ENCODE assay signal across 25 cellular contexts in the genomic region with DNA sequence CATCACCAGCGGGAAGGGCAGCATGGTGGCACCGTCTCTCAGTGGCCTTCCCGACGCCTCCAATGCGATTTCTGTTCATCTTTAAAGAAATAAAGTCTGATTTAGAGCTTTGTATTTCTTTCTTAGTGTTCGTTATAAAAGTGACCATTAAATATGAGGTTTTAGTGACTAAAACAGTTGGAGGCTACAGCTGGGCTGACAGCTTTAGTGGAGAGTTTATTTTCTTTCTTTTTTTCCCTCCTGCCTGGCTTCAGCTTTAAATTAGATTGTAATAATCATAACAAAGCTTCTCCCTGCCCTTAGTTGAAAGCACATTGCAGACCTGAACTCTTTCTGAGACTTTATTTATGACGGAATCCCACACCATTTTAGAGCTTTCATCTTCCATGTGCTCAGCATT.
DNase-seq lines count a peak whose midpoint lies in the region; ATAC-seq and TF ChIP-seq lines count a peak whose summit lies in the region.
"Had no signal": no experiment of that assay in that cellular context is flagged by ENCODE, and none has a peak within 500 bp of the region (broad histone marks: within the 10 kb centered on the region; RNA-seq: fewer than 3 reads in every experiment).

No MANE protein-coding gene starts in this region.

- H3K36me3 ChIP-seq in ACC112 (ENCODE audit: insufficient read depth, low read length) (no peaks in the 10 kb centered on the region), SJSA1 (no peaks in the 10 kb centered on the region), gastrocnemius medialis (no peaks in the 10 kb centered on the region)
- H3K36me3 ChIP-seq: upper lobe of left lung had no signal

- H3K4me1 ChIP-seq in ACC112 (ENCODE audit: control insufficient read depth, insufficient read depth, low read length, unreplicated experiment) (peaks cover 50% of the 10 kb centered on the region), SJSA1 (replicated peaks) (peaks cover 61% of the 10 kb centered on the region), gastrocnemius medialis (peaks cover 32 to 46% of the 10 kb centered on the region in 2 donors)
- H3K4me1 ChIP-seq: parathyroid adenoma had no signal

- H3K27me3 Mint-ChIP-seq in stimulated activated naive B cell treated with anti-CD40 and anti-IgM and Interleukin-4, amounts not matched to agents 10 μg/mL and 1 μg/mL and 100 μg/mL, for 72 hours = no peaks in the 10 kb centered on the region
- H3K27me3 Mint-ChIP-seq: activated CD4-positive, alpha-beta T cell treated with anti-CD3 and anti-CD28 coated beads for 36 hours; activated CD8-positive, alpha-beta memory T cell treated with anti-CD3 and anti-CD28 coated beads, Interleukin-2, amount 10 ng/mL, durations not matched to agents 7 days and 5 days; activated naive CD8-positive, alpha-beta T cell treated with anti-CD3 and anti-CD28 coated beads for 36 hours; brain; stimulated activated naive CD8-positive, alpha-beta T cell treated with anti-CD3 and anti-CD28 coated beads, Interleukin-15, Interleukin-2, amounts not matched to agents 100 ng/mL and 50 ng/mL, for 24 hours had no signal

- no peak overlapping the region for H2AFZ ChIP-seq in ACC112 (ENCODE audit: low read length, unreplicated experiment)
- H2AFZ ChIP-seq: parathyroid adenoma had no signal

- H3K9me3 ChIP-seq in SJSA1 (replicated peaks) (no peaks in the 10 kb centered on the region), gastrocnemius medialis (no peaks in the 10 kb centered on the region)
- H3K9me3 ChIP-seq: upper lobe of left lung had no signal

- no peak overlapping the region for H3K4me3 Mint-ChIP-seq in stimulated activated naive B cell treated with anti-CD40 and anti-IgM and Interleukin-4, amounts not matched to agents 10 μg/mL and 1 μg/mL and 100 μg/mL, for 72 hours
- H3K4me3 Mint-ChIP-seq: activated CD4-positive, alpha-beta T cell treated with anti-CD3 and anti-CD28 coated beads for 36 hours; activated CD8-positive, alpha-beta memory T cell treated with anti-CD3 and anti-CD28 coated beads, Interleukin-2, amount 10 ng/mL, durations not matched to agents 7 days and 5 days; activated naive CD8-positive, alpha-beta T cell treated with anti-CD3 and anti-CD28 coated beads for 36 hours; brain; naive thymus-derived CD4-positive, alpha-beta T cell; stimulated activated naive CD8-positive, alpha-beta T cell treated with anti-CD3 and anti-CD28 coated beads, Interleukin-15, Interleukin-2, amounts not matched to agents 100 ng/mL and 50 ng/mL, for 24 hours had no signal

- ATAC-seq in gastrocnemius medialis = no peak
- no peak for ATAC-seq in stimulated activated naive B cell treated with anti-CD40 and anti-IgM and Interleukin-4, amounts not matched to agents 10 μg/mL and 1 μg/mL and 100 μg/mL, for 72 hours (replicated peaks)
- ATAC-seq: activated CD4-positive, alpha-beta T cell treated with anti-CD3 and anti-CD28 coated beads for 36 hours; activated CD8-positive, alpha-beta memory T cell treated with anti-CD3 and anti-CD28 coated beads, Interleukin-2, amount 10 ng/mL, durations not matched to agents 7 days and 5 days; naive thymus-derived CD4-positive, alpha-beta T cell had no signal

- no peaks in the 10 kb centered on the region for H3K9me3 Mint-ChIP-seq in stimulated activated naive B cell treated with anti-CD40 and anti-IgM and Interleukin-4, amounts not matched to agents 10 μg/mL and 1 μg/mL and 100 μg/mL, for 72 hours
- H3K9me3 Mint-ChIP-seq: activated naive CD8-positive, alpha-beta T cell treated with anti-CD3 and anti-CD28 coated beads for 36 hours; brain; naive thymus-derived CD4-positive, alpha-beta T cell; stimulated activated naive CD8-positive, alpha-beta T cell treated with anti-CD3 and anti-CD28 coated beads, Interleukin-15, Interleukin-2, amounts not matched to agents 100 ng/mL and 50 ng/mL, for 24 hours had no signal

- no peak for TF ChIP-seq CTCF in gastrocnemius medialis (IDR thresholded peaks at IDR 0.05 in 4 of 5, conservative IDR thresholded peaks at IDR 0.05 in 1 of 5)

- H3K4me3 ChIP-seq in ACC112 (ENCODE audit: low read depth, low read length) (no peak overlapping the region), SJSA1 (no peak overlapping the region), gastrocnemius medialis (no peak overlapping the region)
- H3K4me3 ChIP-seq: coronary artery, lung, skin epidermis, upper lobe of left lung had no signal

- DNase-seq in SJSA1 (ENCODE audit: low read depth in 1 of 2, low spot score in 2 of 2) = no peak
- DNase-seq in left kidney (ENCODE audit: low read depth, low spot score) = peak; percentile 42
- DNase-seq in gastrocnemius medialis = no peak
- DNase-seq in stimulated activated naive B cell treated with anti-CD40 and anti-IgM and Interleukin-4, amounts not matched to agents 10 μg/mL and 1 μg/mL and 100 μg/mL, for 72 hours = no peak
- DNase-seq in activated CD4-positive, alpha-beta T cell treated with anti-CD3 and anti-CD28 coated beads, Interleukin-2, amount 50 U/mL, for 4 hours = no peak
- DNase-seq in activated effector memory CD4-positive, alpha-beta T cell treated with Interleukin-2 at 50 U/mL for 16 hours = no peak
- no peak for DNase-seq in AG08396 (ENCODE audit: low spot score)
- DNase-seq: ACHN; activated CD4-positive, alpha-beta T cell treated with anti-CD3 and anti-CD28 coated beads for 36 hours; activated CD8-positive, alpha-beta memory T cell treated with anti-CD3 and anti-CD28 coated beads, Interleukin-2, amount 10 ng/mL, durations not matched to agents 7 days and 5 days; activated naive CD8-positive, alpha-beta T cell treated with anti-CD3 and anti-CD28 coated beads for 36 hours; C1 segment of cervical spinal cord; hypothalamus; naive thymus-derived CD4-positive, alpha-beta T cell; NCI-H1436; NCI-H524 treated with DMSO at 0.1 percent for 48 hours; stimulated activated CD4-positive, alpha-beta T cell treated with anti-CD3 and anti-CD28 coated beads, Interleukin-2, amount 100 ng/mL, for 48 hours; upper lobe of left lung had no signal

- no peaks in the 10 kb centered on the region for H3K79me2 ChIP-seq in ACC112 (ENCODE audit: control insufficient read depth, insufficient read depth, low read length, unreplicated experiment)
- H3K79me2 ChIP-seq: parathyroid adenoma had no signal

- no peaks in the 10 kb centered on the region for H3K27me3 ChIP-seq in ACC112 (ENCODE audit: insufficient read depth, low read length)
- no peaks in the 10 kb centered on the region for H3K27me3 ChIP-seq in SJSA1 (replicated peaks)
- no peaks in the 10 kb centered on the region for H3K27me3 ChIP-seq in gastrocnemius medialis
- H3K27me3 ChIP-seq: upper lobe of left lung had no signal

- in situ Hi-C loops in gastrocnemius medialis (cut with MboI; ENCODE audit: low sequenced_read_pairs in 4 of 4) = no loop called here

- H3K36me3 Mint-ChIP-seq in stimulated activated naive B cell treated with anti-CD40 and anti-IgM and Interleukin-4, amounts not matched to agents 10 μg/mL and 1 μg/mL and 100 μg/mL, for 72 hours = peaks cover 0 to 8% of the 10 kb centered on the region in 2 donors
- H3K36me3 Mint-ChIP-seq: activated CD8-positive, alpha-beta memory T cell treated with anti-CD3 and anti-CD28 coated beads, Interleukin-2, amount 10 ng/mL, durations not matched to agents 7 days and 5 days; activated naive CD8-positive, alpha-beta T cell treated with anti-CD3 and anti-CD28 coated beads for 36 hours; brain had no signal

- no peak overlapping the region for H3K27ac Mint-ChIP-seq in stimulated activated naive B cell treated with anti-CD40 and anti-IgM and Interleukin-4, amounts not matched to agents 10 μg/mL and 1 μg/mL and 100 μg/mL, for 72 hours
- H3K27ac Mint-ChIP-seq: activated CD4-positive, alpha-beta T cell treated with anti-CD3 and anti-CD28 coated beads for 36 hours; activated CD8-positive, alpha-beta memory T cell treated with anti-CD3 and anti-CD28 coated beads, Interleukin-2, amount 10 ng/mL, durations not matched to agents 7 days and 5 days; activated naive CD8-positive, alpha-beta T cell treated with anti-CD3 and anti-CD28 coated beads for 36 hours; naive thymus-derived CD4-positive, alpha-beta T cell; stimulated activated naive CD8-positive, alpha-beta T cell treated with anti-CD3 and anti-CD28 coated beads, Interleukin-15, Interleukin-2, amounts not matched to agents 100 ng/mL and 50 ng/mL, for 24 hours had no signal

- intact Hi-C loops in gastrocnemius medialis (cut with DNase I; ENCODE audit: low total_unique reads) = loop anchor here (5.0 to 10.0 kb wide), 3 partner anchors 170 to 480 kb away; no protein-coding TSS in a partner anchor

- H3K27ac ChIP-seq in ACC112 (ENCODE audit: low read depth, low read length) = peak overlapping the region; percentile 80
- H3K27ac ChIP-seq in SJSA1 = peak overlapping the region; percentile 95
- peak overlapping the region in 3 of 4 donors; percentile 90 to 91 (median 91) for H3K27ac ChIP-seq in gastrocnemius medialis
- H3K27ac ChIP-seq: parathyroid adenoma, upper lobe of left lung had no signal

- peaks cover 2 to 6% of the 10 kb centered on the region in 2 donors for H3K4me1 Mint-ChIP-seq in stimulated activated naive B cell treated with anti-CD40 and anti-IgM and Interleukin-4, amounts not matched to agents 10 μg/mL and 1 μg/mL and 100 μg/mL, for 72 hours
- H3K4me1 Mint-ChIP-seq: activated CD4-positive, alpha-beta T cell treated with anti-CD3 and anti-CD28 coated beads for 36 hours; activated CD8-positive, alpha-beta memory T cell treated with anti-CD3 and anti-CD28 coated beads, Interleukin-2, amount 10 ng/mL, durations not matched to agents 7 days and 5 days; activated naive CD8-positive, alpha-beta T cell treated with anti-CD3 and anti-CD28 coated beads for 36 hours had no signal

- TF ChIP-seq POLR2A in gastrocnemius medialis (IDR thresholded peaks at IDR 0.05) = no peak
